In genomic region chr2:135913726-135914365, GRCh38 we compare ENCODE assay signal across 8 cellular contexts. TPM values are rescaled to one million over a fixed set of nuclear protein-coding genes. Genes with fewer than 3 reads are reported as not detected.
DNase-seq lines count a peak whose midpoint lies in the region; ATAC-seq, FAIRE-seq and TF ChIP-seq lines count a peak whose summit lies in the region.

No MANE protein-coding gene starts in this region.

- peak; percentile 76 for FAIRE-seq in GM18507 (lab: Jason Lieb, UNC)

- peaks cover 4% of the 10 kb centered on the region for H3K4me1 Mint-ChIP-seq in CD8-positive, alpha-beta T cell (ENCODE audit: low read depth)
- H3K4me1 Mint-ChIP-seq in activated naive CD8-positive, alpha-beta T cell treated with anti-CD3 and anti-CD28 coated beads, Interleukin-2, amount 50 U/mL, for 24 hours, result peaks cover 10% of the 10 kb centered on the region

- peak in 4 of 7 experiments; percentile 23 to 65 (median 37) for DNase-seq in CD8-positive, alpha-beta T cell
- DNase-seq in GM18507 (ENCODE audit: extremely low spot score, insufficient read length, low read depth) (no peak), NCI-H774 (lab: John Stamatoyannopoulos, UW) (peak; percentile 25), inferior parietal cortex (ENCODE audit: extremely low spot score) (peak; percentile 80)
- DNase-seq in activated naive CD8-positive, alpha-beta T cell treated with anti-CD3 and anti-CD28 coated beads, Interleukin-2, amount 50 U/mL, for 24 hours, result peak; percentile 31
- peak; percentile 28 for DNase-seq in stimulated activated CD8-positive, alpha-beta memory T cell treated with anti-CD3 and anti-CD28 coated beads, Interleukin-12 subunit alpha, Interleukin-12 subunit beta, amount 100 ng/mL, for 1 hour (ENCODE audit: low read depth)

- H3K4me1 ChIP-seq in CD8-positive, alpha-beta T cell (ENCODE audit: insufficient read depth, low read length), result no peaks in the 10 kb centered on the region

- intact Hi-C loops in CD8-positive, alpha-beta T cell (cut with DNase I, micrococcal nuclease), result loop anchor here (1.0 to 10.0 kb wide), 4 partner anchors 341 to 1925 kb away; no protein-coding TSS in a partner anchor

- H3K4me3 ChIP-seq in CD8-positive, alpha-beta T cell (ENCODE audit: low read depth, low read length), result no peak overlapping the region

- no peak overlapping the region for H3K27ac ChIP-seq in CD8-positive, alpha-beta T cell (ENCODE audit: low read depth, low read length)

- H3K27me3 ChIP-seq in CD8-positive, alpha-beta T cell (ENCODE audit: insufficient read depth, low read length), result no peaks in the 10 kb centered on the region

- CTCF ChIA-PET in CD8-positive, alpha-beta T cell (lab: Charles Lee), result interaction anchor here (0.6 to 7.0 kb wide), 36 partner anchors 9 to 906 kb away, joined by 3 to 370 read pairs (median 4); no protein-coding TSS in a partner anchor

- H3K4me3 Mint-ChIP-seq in CD8-positive, alpha-beta T cell, result no peak overlapping the region
- no peak overlapping the region for H3K4me3 Mint-ChIP-seq in activated naive CD8-positive, alpha-beta T cell treated with anti-CD3 and anti-CD28 coated beads, Interleukin-2, amount 50 U/mL, for 24 hours

- peak; percentile 64 for ATAC-seq in CD8-positive, alpha-beta T cell
- no peak for ATAC-seq in activated naive CD8-positive, alpha-beta T cell treated with anti-CD3 and anti-CD28 coated beads, Interleukin-2, amount 50 U/mL, for 24 hours
- ATAC-seq in HG02759 (IDR thresholded peaks at IDR 0.05; ENCODE audit: unreplicated experiment) (no peak), HG03095 (IDR thresholded peaks at IDR 0.05; ENCODE audit: unreplicated experiment) (no peak)

- H3K36me3 Mint-ChIP-seq in CD8-positive, alpha-beta T cell, result peaks cover 30% of the 10 kb centered on the region
- H3K36me3 Mint-ChIP-seq in activated naive CD8-positive, alpha-beta T cell treated with anti-CD3 and anti-CD28 coated beads, Interleukin-2, amount 50 U/mL, for 24 hours (ENCODE audit: low read depth), result peaks cover 26% of the 10 kb centered on the region

- H3K36me3 ChIP-seq in CD8-positive, alpha-beta T cell (ENCODE audit: insufficient read depth, low read length), result no peaks in the 10 kb centered on the region

- no peaks in the 10 kb centered on the region for H3K9me3 ChIP-seq in CD8-positive, alpha-beta T cell (ENCODE audit: low read length)

- peak; percentile 99 for TF ChIP-seq CTCF in CD8-positive, alpha-beta T cell (IDR thresholded peaks at IDR 0.05)

- POLR2A ChIA-PET in CD8-positive, alpha-beta T cell (lab: Charles Lee), result interaction anchor here (0.6 to 1.6 kb wide), 10 partner anchors 28 to 957 kb away, joined by 3 to 18 read pairs (median 4); partner anchors contain the start of gene MCM6

- H3K9me3 Mint-ChIP-seq in CD8-positive, alpha-beta T cell, result no peaks in the 10 kb centered on the region
- no peaks in the 10 kb centered on the region for H3K9me3 Mint-ChIP-seq in activated naive CD8-positive, alpha-beta T cell treated with anti-CD3 and anti-CD28 coated beads, Interleukin-2, amount 50 U/mL, for 24 hours

- no peak overlapping the region for H3K27ac Mint-ChIP-seq in CD8-positive, alpha-beta T cell
- H3K27ac Mint-ChIP-seq in activated naive CD8-positive, alpha-beta T cell treated with anti-CD3 and anti-CD28 coated beads, Interleukin-2, amount 50 U/mL, for 24 hours, result no peak overlapping the region

- no peaks in the 10 kb centered on the region for H3K27me3 Mint-ChIP-seq in CD8-positive, alpha-beta T cell (ENCODE audit: low read depth)
- no peaks in the 10 kb centered on the region for H3K27me3 Mint-ChIP-seq in activated naive CD8-positive, alpha-beta T cell treated with anti-CD3 and anti-CD28 coated beads, Interleukin-2, amount 50 U/mL, for 24 hours

RNA-seq across cellular contexts. Expression of gene MCM6, which starts 37.6 kb away (rescaled TPM):
- total RNA-seq in CD8-positive, alpha-beta T cell, result 10 to 100 TPM; 37.3 to 38.8 TPM
